ENCODE assay signal across 1 cellular context in genomic region chr21:37370152-37371040, GRCh38.
TF ChIP-seq lines count a peak whose summit lies in the region.

No MANE protein-coding gene starts in this region.

TF ChIP-seq in WTC11, 78 proteins besides CTCF, POLR2A, EP300 and RAD21 (continued from another document):
- no peak for TF ChIP-seq FOXP4 (CRISPR knock-in tag; IDR thresholded peaks at IDR 0.05)
